ENCODE assay signal across 29 cellular contexts in the genomic region with DNA sequence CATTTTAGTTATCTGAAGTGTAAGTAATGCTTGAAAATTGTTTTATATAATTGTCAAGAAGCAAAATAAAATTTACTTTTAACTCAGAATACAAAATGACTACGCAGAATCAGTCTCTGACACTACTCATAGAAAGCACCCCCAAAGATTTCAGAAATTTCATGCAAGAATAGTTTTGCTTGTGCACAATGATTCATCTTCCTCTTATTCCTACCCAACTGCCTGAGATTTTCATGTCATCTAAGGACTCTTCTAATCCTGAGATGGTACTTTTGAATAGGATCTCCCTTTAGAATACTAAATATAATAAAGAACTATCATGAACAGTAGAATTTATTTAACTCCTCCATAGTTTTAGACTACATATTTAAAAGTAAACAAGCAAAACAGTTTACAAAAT.
"Had no signal": no experiment of that assay in that cellular context is flagged by ENCODE, and none has a peak within 500 bp of the region (broad histone marks: within the 10 kb centered on the region; RNA-seq: fewer than 3 reads in every experiment).

No MANE protein-coding gene starts in this region.

- H3K4me1 Mint-ChIP-seq: activated CD4-positive, alpha-beta T cell treated with anti-CD3 and anti-CD28 coated beads, Interleukin-2, amount 10 ng/mL, durations not matched to agents 7 days and 5 days; activated naive CD4-positive, alpha-beta T cell treated with anti-CD3 and anti-CD28 coated beads, Interleukin-2, amount 10 ng/mL, durations not matched to agents 7 days and 5 days; activated naive CD8-positive, alpha-beta T cell treated with anti-CD3 and anti-CD28 coated beads for 36 hours had no signal

- H3K4me2 ChIP-seq: SK-N-SH had no signal

- DNase-seq: activated CD4-positive, alpha-beta memory T cell treated with anti-CD3 and anti-CD28 coated beads for 36 hours; activated CD4-positive, alpha-beta T cell treated with anti-CD3 and anti-CD28 coated beads, Interleukin-2, amount 10 ng/mL, durations not matched to agents 7 days and 5 days; activated CD4-positive, CD25-positive, alpha-beta regulatory T cell; activated CD8-positive, alpha-beta memory T cell treated with anti-CD3 and anti-CD28 coated beads for 24 hours; activated gamma-delta T cell treated with Interleukin-2 at 50 U/mL for 16 hours; activated naive CD4-positive, alpha-beta T cell treated with anti-CD3 and anti-CD28 coated beads, Interleukin-2, amount 10 ng/mL, durations not matched to agents 7 days and 5 days; activated naive CD8-positive, alpha-beta T cell treated with anti-CD3 and anti-CD28 coated beads for 36 hours; activated T-cell treated with anti-CD3 and anti-CD28 coated beads for 4 hours; activated T-cell treated with anti-CD3 and anti-CD28 coated beads, Interleukin-2, amount 50 U/mL, for 72 hours; adrenal gland; anterior cingulate cortex; Kasumi-1; NCI-H1048; NCI-H146; NCI-H187 treated with DMSO at 0.1 percent for 48 hours; NCI-H2081 treated with DMSO at 0.1 percent for 48 hours; NCI-H446 treated with DMSO at 0.1 percent for 48 hours; NCI-H524 treated with DMSO at 0.1 percent for 48 hours; NCI-H774; NK-92 treated with Interleukin-12 subunit alpha and Interleukin-12 subunit beta, amount 100 ng/mL, for 24 hours; OCI-M1; Right ventricle myocardium superior; SJCRH30; SK-N-SH; T-helper 1 cell had no signal

- ATAC-seq: activated T-cell treated with anti-CD3 and anti-CD28 coated beads, Interleukin-2, amount 50 U/mL, for 72 hours; Panc1 had no signal

- H3K4me3 Mint-ChIP-seq: activated CD4-positive, alpha-beta memory T cell treated with anti-CD3 and anti-CD28 coated beads for 36 hours; activated CD4-positive, alpha-beta T cell treated with anti-CD3 and anti-CD28 coated beads, Interleukin-2, amount 10 ng/mL, durations not matched to agents 7 days and 5 days; activated naive CD4-positive, alpha-beta T cell treated with anti-CD3 and anti-CD28 coated beads, Interleukin-2, amount 10 ng/mL, durations not matched to agents 7 days and 5 days; activated naive CD8-positive, alpha-beta T cell treated with anti-CD3 and anti-CD28 coated beads for 36 hours; activated T-cell treated with anti-CD3 and anti-CD28 coated beads, Interleukin-2, amount 50 U/mL, for 72 hours had no signal

- H3K36me3 ChIP-seq: adrenal gland, SJCRH30 had no signal

- H3K9me3 Mint-ChIP-seq: activated CD4-positive, alpha-beta T cell treated with anti-CD3 and anti-CD28 coated beads, Interleukin-2, amount 10 ng/mL, durations not matched to agents 7 days and 5 days; activated naive CD8-positive, alpha-beta T cell treated with anti-CD3 and anti-CD28 coated beads for 36 hours had no signal

- H3K9me3 ChIP-seq: adrenal gland, SJCRH30, SK-N-SH had no signal

- H3K9ac ChIP-seq: SK-N-SH had no signal

- H3K27me3 Mint-ChIP-seq: activated CD4-positive, alpha-beta memory T cell treated with anti-CD3 and anti-CD28 coated beads for 36 hours; activated CD4-positive, alpha-beta T cell treated with anti-CD3 and anti-CD28 coated beads, Interleukin-2, amount 10 ng/mL, durations not matched to agents 7 days and 5 days; activated naive CD4-positive, alpha-beta T cell treated with anti-CD3 and anti-CD28 coated beads, Interleukin-2, amount 10 ng/mL, durations not matched to agents 7 days and 5 days; activated naive CD8-positive, alpha-beta T cell treated with anti-CD3 and anti-CD28 coated beads for 36 hours had no signal

- H3K9me2 ChIP-seq: SK-N-SH had no signal

- H3K36me3 Mint-ChIP-seq: activated CD4-positive, alpha-beta memory T cell treated with anti-CD3 and anti-CD28 coated beads for 36 hours; activated naive CD4-positive, alpha-beta T cell treated with anti-CD3 and anti-CD28 coated beads, Interleukin-2, amount 10 ng/mL, durations not matched to agents 7 days and 5 days; activated naive CD8-positive, alpha-beta T cell treated with anti-CD3 and anti-CD28 coated beads for 36 hours had no signal

- H3K27ac ChIP-seq: adrenal gland, RWPE1, SJCRH30, VCaP had no signal

- H3K4me1 ChIP-seq: adrenal gland, SJCRH30 had no signal

- H3K4me3 ChIP-seq: adrenal gland, SJCRH30 had no signal

- H3K27me3 ChIP-seq: adrenal gland had no signal

- H3K27ac Mint-ChIP-seq: activated CD4-positive, alpha-beta memory T cell treated with anti-CD3 and anti-CD28 coated beads for 36 hours; activated CD4-positive, alpha-beta T cell treated with anti-CD3 and anti-CD28 coated beads, Interleukin-2, amount 10 ng/mL, durations not matched to agents 7 days and 5 days; activated naive CD4-positive, alpha-beta T cell treated with anti-CD3 and anti-CD28 coated beads, Interleukin-2, amount 10 ng/mL, durations not matched to agents 7 days and 5 days; activated naive CD8-positive, alpha-beta T cell treated with anti-CD3 and anti-CD28 coated beads for 36 hours; activated T-cell treated with anti-CD3 and anti-CD28 coated beads, Interleukin-2, amount 50 U/mL, for 72 hours; activated T-helper 2 cell treated with anti-CD3 and anti-CD28 coated beads, Interferon-gamma antibody, Interleukin-2, Interleukin-4, amounts not matched to agents 10 μg/mL and 5 μg/mL and 100 μg/mL, durations not matched to agents 14 hours and 24 hours and 36 hours had no signal
